ENCODE assay signal across 2 cellular contexts in the genomic region with DNA sequence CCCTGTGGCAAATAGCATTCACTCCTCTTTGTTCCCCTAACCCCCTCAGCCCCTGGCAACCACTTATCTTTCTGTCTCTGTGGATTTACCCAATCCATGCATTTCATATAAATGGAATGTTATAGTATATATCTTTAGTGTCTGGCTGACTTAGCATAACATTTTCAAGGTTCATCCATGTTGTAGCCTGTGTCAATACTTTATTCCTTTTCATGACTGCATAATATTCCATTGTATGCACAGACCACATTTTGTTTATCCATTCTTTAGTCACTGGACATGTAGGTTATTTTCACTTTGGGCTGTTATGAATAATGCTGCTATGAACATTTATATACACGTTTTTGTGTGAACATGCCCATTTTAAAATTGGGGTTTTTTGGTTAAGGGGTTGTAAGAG.
TF ChIP-seq lines count a peak whose summit lies in the region.

No MANE protein-coding gene starts in this region.

TF ChIP-seq in GM23338, 12 proteins besides CTCF, POLR2A, EP300 and RAD21:
- TF ChIP-seq, protein P1, sequence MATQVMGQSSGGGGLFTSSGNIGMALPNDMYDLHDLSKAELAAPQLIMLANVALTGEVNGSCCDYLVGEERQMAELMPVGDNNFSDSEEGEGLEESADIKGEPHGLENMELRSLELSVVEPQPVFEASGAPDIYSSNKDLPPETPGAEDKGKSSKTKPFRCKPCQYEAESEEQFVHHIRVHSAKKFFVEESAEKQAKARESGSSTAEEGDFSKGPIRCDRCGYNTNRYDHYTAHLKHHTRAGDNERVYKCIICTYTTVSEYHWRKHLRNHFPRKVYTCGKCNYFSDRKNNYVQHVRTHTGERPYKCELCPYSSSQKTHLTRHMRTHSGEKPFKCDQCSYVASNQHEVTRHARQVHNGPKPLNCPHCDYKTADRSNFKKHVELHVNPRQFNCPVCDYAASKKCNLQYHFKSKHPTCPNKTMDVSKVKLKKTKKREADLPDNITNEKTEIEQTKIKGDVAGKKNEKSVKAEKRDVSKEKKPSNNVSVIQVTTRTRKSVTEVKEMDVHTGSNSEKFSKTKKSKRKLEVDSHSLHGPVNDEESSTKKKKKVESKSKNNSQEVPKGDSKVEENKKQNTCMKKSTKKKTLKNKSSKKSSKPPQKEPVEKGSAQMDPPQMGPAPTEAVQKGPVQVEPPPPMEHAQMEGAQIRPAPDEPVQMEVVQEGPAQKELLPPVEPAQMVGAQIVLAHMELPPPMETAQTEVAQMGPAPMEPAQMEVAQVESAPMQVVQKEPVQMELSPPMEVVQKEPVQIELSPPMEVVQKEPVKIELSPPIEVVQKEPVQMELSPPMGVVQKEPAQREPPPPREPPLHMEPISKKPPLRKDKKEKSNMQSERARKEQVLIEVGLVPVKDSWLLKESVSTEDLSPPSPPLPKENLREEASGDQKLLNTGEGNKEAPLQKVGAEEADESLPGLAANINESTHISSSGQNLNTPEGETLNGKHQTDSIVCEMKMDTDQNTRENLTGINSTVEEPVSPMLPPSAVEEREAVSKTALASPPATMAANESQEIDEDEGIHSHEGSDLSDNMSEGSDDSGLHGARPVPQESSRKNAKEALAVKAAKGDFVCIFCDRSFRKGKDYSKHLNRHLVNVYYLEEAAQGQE (IDR thresholded peaks at IDR 0.05; ENCODE audit: unreplicated experiment) = no peak
- no peak for TF ChIP-seq NANOG (IDR thresholded peaks at IDR 0.05; ENCODE audit: borderline replicate concordance)
- TF ChIP-seq JUNB (IDR thresholded peaks at IDR 0.05; ENCODE audit: unreplicated experiment) = no peak
- TF ChIP-seq, protein P2, sequence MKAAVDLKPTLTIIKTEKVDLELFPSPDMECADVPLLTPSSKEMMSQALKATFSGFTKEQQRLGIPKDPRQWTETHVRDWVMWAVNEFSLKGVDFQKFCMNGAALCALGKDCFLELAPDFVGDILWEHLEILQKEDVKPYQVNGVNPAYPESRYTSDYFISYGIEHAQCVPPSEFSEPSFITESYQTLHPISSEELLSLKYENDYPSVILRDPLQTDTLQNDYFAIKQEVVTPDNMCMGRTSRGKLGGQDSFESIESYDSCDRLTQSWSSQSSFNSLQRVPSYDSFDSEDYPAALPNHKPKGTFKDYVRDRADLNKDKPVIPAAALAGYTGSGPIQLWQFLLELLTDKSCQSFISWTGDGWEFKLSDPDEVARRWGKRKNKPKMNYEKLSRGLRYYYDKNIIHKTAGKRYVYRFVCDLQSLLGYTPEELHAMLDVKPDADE (IDR thresholded peaks at IDR 0.05) = no peak
- TF ChIP-seq, protein P3, sequence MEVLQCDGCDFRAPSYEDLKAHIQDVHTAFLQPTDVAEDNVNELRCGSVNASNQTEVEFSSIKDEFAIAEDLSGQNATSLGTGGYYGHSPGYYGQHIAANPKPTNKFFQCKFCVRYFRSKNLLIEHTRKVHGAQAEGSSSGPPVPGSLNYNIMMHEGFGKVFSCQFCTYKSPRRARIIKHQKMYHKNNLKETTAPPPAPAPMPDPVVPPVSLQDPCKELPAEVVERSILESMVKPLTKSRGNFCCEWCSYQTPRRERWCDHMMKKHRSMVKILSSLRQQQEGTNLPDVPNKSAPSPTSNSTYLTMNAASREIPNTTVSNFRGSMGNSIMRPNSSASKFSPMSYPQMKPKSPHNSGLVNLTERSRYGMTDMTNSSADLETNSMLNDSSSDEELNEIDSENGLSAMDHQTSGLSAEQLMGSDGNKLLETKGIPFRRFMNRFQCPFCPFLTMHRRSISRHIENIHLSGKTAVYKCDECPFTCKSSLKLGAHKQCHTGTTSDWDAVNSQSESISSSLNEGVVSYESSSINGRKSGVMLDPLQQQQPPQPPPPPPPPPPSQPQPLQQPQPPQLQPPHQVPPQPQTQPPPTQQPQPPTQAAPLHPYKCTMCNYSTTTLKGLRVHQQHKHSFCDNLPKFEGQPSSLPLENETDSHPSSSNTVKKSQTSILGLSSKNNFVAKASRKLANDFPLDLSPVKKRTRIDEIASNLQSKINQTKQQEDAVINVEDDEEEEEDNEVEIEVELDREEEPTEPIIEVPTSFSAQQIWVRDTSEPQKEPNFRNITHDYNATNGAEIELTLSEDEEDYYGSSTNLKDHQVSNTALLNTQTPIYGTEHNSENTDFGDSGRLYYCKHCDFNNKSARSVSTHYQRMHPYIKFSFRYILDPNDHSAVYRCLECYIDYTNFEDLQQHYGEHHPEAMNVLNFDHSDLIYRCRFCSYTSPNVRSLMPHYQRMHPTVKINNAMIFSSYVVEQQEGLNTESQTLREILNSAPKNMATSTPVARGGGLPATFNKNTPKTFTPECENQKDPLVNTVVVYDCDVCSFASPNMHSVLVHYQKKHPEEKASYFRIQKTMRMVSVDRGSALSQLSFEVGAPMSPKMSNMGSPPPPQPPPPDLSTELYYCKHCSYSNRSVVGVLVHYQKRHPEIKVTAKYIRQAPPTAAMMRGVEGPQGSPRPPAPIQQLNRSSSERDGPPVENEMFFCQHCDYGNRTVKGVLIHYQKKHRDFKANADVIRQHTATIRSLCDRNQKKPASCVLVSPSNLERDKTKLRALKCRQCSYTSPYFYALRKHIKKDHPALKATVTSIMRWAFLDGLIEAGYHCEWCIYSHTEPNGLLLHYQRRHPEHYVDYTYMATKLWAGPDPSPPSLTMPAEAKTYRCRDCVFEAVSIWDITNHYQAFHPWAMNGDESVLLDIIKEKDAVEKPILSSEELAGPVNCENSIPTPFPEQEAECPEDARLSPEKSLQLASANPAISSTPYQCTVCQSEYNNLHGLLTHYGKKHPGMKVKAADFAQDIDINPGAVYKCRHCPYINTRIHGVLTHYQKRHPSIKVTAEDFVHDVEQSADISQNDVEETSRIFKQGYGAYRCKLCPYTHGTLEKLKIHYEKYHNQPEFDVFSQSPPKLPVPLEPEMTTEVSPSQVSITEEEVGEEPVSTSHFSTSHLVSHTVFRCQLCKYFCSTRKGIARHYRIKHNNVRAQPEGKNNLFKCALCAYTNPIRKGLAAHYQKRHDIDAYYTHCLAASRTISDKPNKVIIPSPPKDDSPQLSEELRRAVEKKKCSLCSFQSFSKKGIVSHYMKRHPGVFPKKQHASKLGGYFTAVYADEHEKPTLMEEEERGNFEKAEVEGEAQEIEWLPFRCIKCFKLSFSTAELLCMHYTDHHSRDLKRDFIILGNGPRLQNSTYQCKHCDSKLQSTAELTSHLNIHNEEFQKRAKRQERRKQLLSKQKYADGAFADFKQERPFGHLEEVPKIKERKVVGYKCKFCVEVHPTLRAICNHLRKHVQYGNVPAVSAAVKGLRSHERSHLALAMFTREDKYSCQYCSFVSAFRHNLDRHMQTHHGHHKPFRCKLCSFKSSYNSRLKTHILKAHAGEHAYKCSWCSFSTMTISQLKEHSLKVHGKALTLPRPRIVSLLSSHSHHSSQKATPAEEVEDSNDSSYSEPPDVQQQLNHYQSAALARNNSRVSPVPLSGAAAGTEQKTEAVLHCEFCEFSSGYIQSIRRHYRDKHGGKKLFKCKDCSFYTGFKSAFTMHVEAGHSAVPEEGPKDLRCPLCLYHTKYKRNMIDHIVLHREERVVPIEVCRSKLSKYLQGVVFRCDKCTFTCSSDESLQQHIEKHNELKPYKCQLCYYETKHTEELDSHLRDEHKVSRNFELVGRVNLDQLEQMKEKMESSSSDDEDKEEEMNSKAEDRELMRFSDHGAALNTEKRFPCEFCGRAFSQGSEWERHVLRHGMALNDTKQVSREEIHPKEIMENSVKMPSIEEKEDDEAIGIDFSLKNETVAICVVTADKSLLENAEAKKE (CRISPR knock-in tag; IDR thresholded peaks at IDR 0.05) = no peak
- no peak for TF ChIP-seq POLR2AphosphoS5 (IDR thresholded peaks at IDR 0.05; ENCODE audit: low read depth)
- TF ChIP-seq CREB1 (CRISPR knock-in tag; IDR thresholded peaks at IDR 0.05; ENCODE audit: low read depth) = no peak

TF ChIP-seq in K562, 482 proteins besides CTCF, POLR2A, EP300 and RAD21:
- TF ChIP-seq HDAC2 (IDR thresholded peaks at IDR 0.05) (peak; percentile 34; the same call in 1 of the 2 replicates), CBX3 (IDR thresholded peaks at IDR 0.05; ENCODE audit: borderline replicate concordance in 1 of 2, low read length in 2 of 2) (peak in 1 of 2 experiments; percentile 71; a peak in 2 of 3 replicates), SMARCA5 (IDR thresholded peaks at IDR 0.05) (peak; percentile 50; the same call in 1 of the 2 replicates), RCOR1 (IDR thresholded peaks at IDR 0.05; ENCODE audit: borderline replicate concordance in 1 of 2, low read depth in 2 of 2, low read length in 2 of 2) (peak in 1 of 2 experiments; percentile 40; a peak in 1 of 4 replicates), RBM25 (IDR thresholded peaks at IDR 0.05; ENCODE audit: low read depth, low read length, severe bottlenecking) (peak; percentile 89), BCOR (IDR thresholded peaks at IDR 0.05) (peak; percentile 92), CHD4 (IDR thresholded peaks at IDR 0.05; ENCODE audit: insufficient read depth, insufficient replicate concordance, low read depth, low read length, poor library complexity, severe bottlenecking) (peak; percentile 82), ADNP (tag; IDR thresholded peaks at IDR 0.05) (peak; percentile 55; the same call in 1 of the 2 replicates), KDM1A (IDR thresholded peaks at IDR 0.05) (peak; percentile 65 to 75; a peak in 3 of 4 replicates), ZBTB7A (IDR thresholded peaks at IDR 0.05; ENCODE audit: borderline replicate concordance, control insufficient read depth, low read depth, low read length) (no peak), ZNF146 (CRISPR knock-in tag; IDR thresholded peaks at IDR 0.05; ENCODE audit: unreplicated experiment) (peak; percentile 99), ZNF316 (IDR thresholded peaks at IDR 0.05) (no peak)
- TF ChIP-seq, protein P4, sequence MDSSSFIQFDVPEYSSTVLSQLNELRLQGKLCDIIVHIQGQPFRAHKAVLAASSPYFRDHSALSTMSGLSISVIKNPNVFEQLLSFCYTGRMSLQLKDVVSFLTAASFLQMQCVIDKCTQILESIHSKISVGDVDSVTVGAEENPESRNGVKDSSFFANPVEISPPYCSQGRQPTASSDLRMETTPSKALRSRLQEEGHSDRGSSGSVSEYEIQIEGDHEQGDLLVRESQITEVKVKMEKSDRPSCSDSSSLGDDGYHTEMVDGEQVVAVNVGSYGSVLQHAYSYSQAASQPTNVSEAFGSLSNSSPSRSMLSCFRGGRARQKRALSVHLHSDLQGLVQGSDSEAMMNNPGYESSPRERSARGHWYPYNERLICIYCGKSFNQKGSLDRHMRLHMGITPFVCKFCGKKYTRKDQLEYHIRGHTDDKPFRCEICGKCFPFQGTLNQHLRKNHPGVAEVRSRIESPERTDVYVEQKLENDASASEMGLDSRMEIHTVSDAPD (CRISPR knock-in tag; IDR thresholded peaks at IDR 0.05) = no peak
TF ChIP-seq in K562: peak in this region for 10.
